ENCODE assay signal across 17 cellular contexts in the genomic region with DNA sequence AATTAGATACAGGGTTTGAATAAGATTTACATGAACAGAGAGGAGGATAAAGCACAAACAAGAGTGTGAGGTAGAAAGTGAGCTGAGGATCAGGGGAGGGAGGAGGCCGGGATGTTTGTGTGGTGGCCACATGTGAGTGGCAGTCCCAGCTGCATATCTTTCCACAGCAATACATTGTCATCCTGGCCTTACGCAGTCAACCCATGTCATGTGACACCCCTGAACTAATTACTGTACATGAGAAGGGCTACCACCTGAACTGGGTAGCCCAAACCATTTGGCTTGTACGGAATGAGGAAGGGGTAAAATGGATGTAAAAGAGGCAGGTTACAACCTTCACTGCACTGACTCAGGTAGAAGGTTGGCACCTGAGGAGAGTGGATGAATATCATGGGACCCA. TPM values are rescaled to one million over a fixed set of nuclear protein-coding genes. Genes with fewer than 3 reads are reported as not detected.
DNase-seq lines count a peak whose midpoint lies in the region; ATAC-seq lines count a peak whose summit lies in the region.
"Had no signal": no experiment of that assay in that cellular context is flagged by ENCODE, and none has a peak within 500 bp of the region (broad histone marks: within the 10 kb centered on the region; RNA-seq: fewer than 3 reads in every experiment).

No MANE protein-coding gene starts in this region.

- CTCF ChIA-PET in activated naive CD4-positive, alpha-beta T cell treated with anti-CD3 and anti-CD28 coated beads for 36 hours (lab: Charles Lee), result interaction anchor here (1.2 to 3.6 kb wide), 4 partner anchors 13 to 92 kb away, joined by 5 to 24 read pairs (median 15); no protein-coding TSS in a partner anchor
- CTCF ChIA-PET in T-cell (lab: Charles Lee), result no interaction called here

- peaks cover 56% of the 10 kb centered on the region for H3K36me3 Mint-ChIP-seq in activated naive CD4-positive, alpha-beta T cell treated with anti-CD3 and anti-CD28 coated beads for 36 hours (ENCODE audit: low read depth)
- H3K36me3 Mint-ChIP-seq in T-cell, result no peaks in the 10 kb centered on the region
- peaks cover 27 to 33% (median 27%) of the 10 kb centered on the region in 3 donors for H3K36me3 Mint-ChIP-seq in immature natural killer cell

- peaks cover under 1% of the 10 kb centered on the region for H3K9me3 Mint-ChIP-seq in activated naive CD4-positive, alpha-beta T cell treated with anti-CD3 and anti-CD28 coated beads for 36 hours
- H3K9me3 Mint-ChIP-seq in T-cell (no peaks in the 10 kb centered on the region), immature natural killer cell (peaks cover under 1% of the 10 kb centered on the region in 6 donors)
- peaks cover 0 to 1% of the 10 kb centered on the region in 2 donors for H3K9me3 Mint-ChIP-seq in stimulated activated naive CD8-positive, alpha-beta T cell treated with anti-CD3 and anti-CD28 coated beads, Interleukin-15, amount 100 ng/mL, for 72 hours

- peak overlapping the region; percentile 94 for H3K27ac Mint-ChIP-seq in activated naive CD4-positive, alpha-beta T cell treated with anti-CD3 and anti-CD28 coated beads for 36 hours
- H3K27ac Mint-ChIP-seq in T-cell, result peak overlapping the region; percentile 90 to 93
- H3K27ac Mint-ChIP-seq in immature natural killer cell, result peak overlapping the region; percentile 92 to 100 (median 94)
- H3K27ac Mint-ChIP-seq in stimulated activated naive CD8-positive, alpha-beta T cell treated with anti-CD3 and anti-CD28 coated beads, Interleukin-15, amount 100 ng/mL, for 72 hours, result peak overlapping the region; percentile 81 to 89

- peaks cover 95% of the 10 kb centered on the region for H3K4me1 Mint-ChIP-seq in activated naive CD4-positive, alpha-beta T cell treated with anti-CD3 and anti-CD28 coated beads for 36 hours (ENCODE audit: low read depth)
- peaks cover 60 to 73% (median 72%) of the 10 kb centered on the region in 3 donors for H3K4me1 Mint-ChIP-seq in T-cell
- H3K4me1 Mint-ChIP-seq in immature natural killer cell, result peaks cover 93 to 95% of the 10 kb centered on the region in 2 donors
- H3K4me1 Mint-ChIP-seq in stimulated activated naive CD8-positive, alpha-beta T cell treated with anti-CD3 and anti-CD28 coated beads, Interleukin-15, amount 100 ng/mL, for 72 hours, result peaks cover 82% of the 10 kb centered on the region

- H3K27me3 Mint-ChIP-seq in activated naive CD4-positive, alpha-beta T cell treated with anti-CD3 and anti-CD28 coated beads for 36 hours (ENCODE audit: low read depth), result no peaks in the 10 kb centered on the region
- H3K27me3 Mint-ChIP-seq in T-cell (no peaks in the 10 kb centered on the region), immature natural killer cell (ENCODE audit: low read depth in 3 of 3) (peaks cover 2 to 18% (median 8%) of the 10 kb centered on the region in 3 donors)
- no peaks in the 10 kb centered on the region for H3K27me3 Mint-ChIP-seq in stimulated activated naive CD8-positive, alpha-beta T cell treated with anti-CD3 and anti-CD28 coated beads, Interleukin-15, amount 100 ng/mL, for 72 hours

- intact Hi-C loops in activated naive CD4-positive, alpha-beta T cell treated with anti-CD3 and anti-CD28 coated beads for 36 hours (cut with micrococcal nuclease), result loop anchor here (1.0 kb wide), 1 partner anchor 8 kb away; no protein-coding TSS in a partner anchor

- ATAC-seq in T-cell (replicated peaks in 1 of 4), result no peak
- ATAC-seq in stimulated activated naive CD8-positive, alpha-beta T cell treated with anti-CD3 and anti-CD28 coated beads, Interleukin-15, amount 100 ng/mL, for 72 hours, result peak; percentile 26
- ATAC-seq in HG03432 (IDR thresholded peaks at IDR 0.05; ENCODE audit: unreplicated experiment), result no peak
- ATAC-seq: left ventricle myocardium superior, Panc1 had no signal

- POLR2A ChIA-PET in T-cell (lab: Charles Lee), result interaction anchor here (0.6 to 0.7 kb wide), 3 partner anchors 13 to 362 kb away, joined by 3 read pairs; no protein-coding TSS in a partner anchor

- peak; percentile 49 for DNase-seq in activated naive CD4-positive, alpha-beta T cell treated with anti-CD3 and anti-CD28 coated beads for 36 hours
- no peak for DNase-seq in activated naive CD4-positive, alpha-beta T cell (lab: John Stamatoyannopoulos, UW)
- DNase-seq in T-cell, result no peak
- no peak for DNase-seq in immature natural killer cell
- DNase-seq in stimulated activated naive CD8-positive, alpha-beta T cell treated with anti-CD3 and anti-CD28 coated beads, Interleukin-15, amount 100 ng/mL, for 72 hours, result no peak
- no peak for DNase-seq in germinal center (ENCODE audit: low spot score)
- no peak for DNase-seq in DMS114 treated with DMSO at 0.1 percent for 48 hours (lab: John Stamatoyannopoulos, UW; ENCODE audit: unreplicated experiment)
- DNase-seq: COR-L47; glutamatergic neuron; left ventricle myocardium superior; NCI-H2171 treated with DMSO at 0.1 percent for 48 hours; stimulated activated CD4-positive, alpha-beta T cell treated with anti-CD3 and anti-CD28 coated beads, Interleukin-4, amount 100 ng/mL, for 1 hour; testis had no signal

- H3K4me3 Mint-ChIP-seq in activated naive CD4-positive, alpha-beta T cell treated with anti-CD3 and anti-CD28 coated beads for 36 hours, result peak overlapping the region; percentile 79
- peak overlapping the region in 2 of 3 donors; percentile 31 to 72 for H3K4me3 Mint-ChIP-seq in T-cell
- peak overlapping the region; percentile 88 to 97 (median 90) for H3K4me3 Mint-ChIP-seq in immature natural killer cell
- H3K4me3 Mint-ChIP-seq in stimulated activated naive CD8-positive, alpha-beta T cell treated with anti-CD3 and anti-CD28 coated beads, Interleukin-15, amount 100 ng/mL, for 72 hours, result peak overlapping the region; percentile 79 to 85

RNA-seq across cellular contexts. Expression of a gene that starts 4.2 kb away (rescaled TPM):
- total RNA-seq in activated naive CD4-positive, alpha-beta T cell treated with anti-CD3 and anti-CD28 coated beads for 36 hours, result 10 to 100 TPM; 79.9 to 82.2 TPM
- total RNA-seq in T-cell, result 10 to 100 TPM in 4 of 5 donors, 1 to 10 TPM in 1; 9.5 to 32.0 (median 25.5) TPM
- 100 to 1,000 TPM; 316 to 379 (median 359) TPM for polyA plus RNA-seq in immature natural killer cell
- total RNA-seq: myocyte had no signal

RNA-seq across cellular contexts. Expression of a gene that starts 31.6 kb away (rescaled TPM):
- 100 to 1,000 TPM; 338 to 340 TPM for total RNA-seq in activated naive CD4-positive, alpha-beta T cell treated with anti-CD3 and anti-CD28 coated beads for 36 hours
- 100 to 1,000 TPM; 249 to 393 (median 273) TPM for total RNA-seq in T-cell
- 100 to 1,000 TPM; 202 to 229 (median 205) TPM for polyA plus RNA-seq in immature natural killer cell
- total RNA-seq: bronchial epithelial cell, myocyte had no signal

RNA-seq across cellular contexts. Expression of a gene that starts 52.7 kb away (rescaled TPM):
- total RNA-seq in activated naive CD4-positive, alpha-beta T cell treated with anti-CD3 and anti-CD28 coated beads for 36 hours, result 10 to 100 TPM; 19.5 to 19.6 TPM
- 100 to 1,000 TPM in 3 of 5 donors, 10 to 100 TPM in 2; 95.4 to 127 (median 101) TPM for total RNA-seq in T-cell
- 10 to 100 TPM; 46.1 to 68.2 (median 57.2) TPM for polyA plus RNA-seq in immature natural killer cell
- total RNA-seq: left ventricle myocardium superior, myocyte had no signal

Comparison
In these comparisons a context has a peak if more than half of its experiments do, and no peak if none do; other contexts are left out.
1. RNA of a gene that starts 52.7 kb away (total RNA-seq): 95.4 to 127 TPM in T-cell; 19.5 to 19.6 TPM in activated naive CD4-positive, alpha-beta T cell treated with anti-CD3 and anti-CD28 coated beads for 36 hours; every median in the first group is over 4 times any median in the second.
2. Peak in every context shown above with its lines, with median percentiles within 50 percentile points of each other: H3K27ac Mint-ChIP-seq and H3K4me3 Mint-ChIP-seq.